Comparison of ENCODE assay signal across 27 cellular contexts in genomic region chr6:674956-675355, GRCh38. TPM values are rescaled to one million over a fixed set of nuclear protein-coding genes. Genes with fewer than 3 reads are reported as not detected.
A peak's percentile ranks its signal among the peaks of the same experiment; 100 is the strongest.
DNase-seq lines count a peak whose midpoint lies in the region; FAIRE-seq and TF ChIP-seq lines count a peak whose summit lies in the region.
"Had no signal": no experiment of that assay in that cellular context is flagged by ENCODE, and none has a peak within 500 bp of the region (broad histone marks: within the 10 kb centered on the region; RNA-seq: fewer than 3 reads in every experiment).

No MANE protein-coding gene starts in this region.

- no peak overlapping the region for H2AFZ ChIP-seq in astrocyte (ENCODE audit: low read depth, low read length)
- no peak overlapping the region for H2AFZ ChIP-seq in trophoblast cell (ENCODE audit: insufficient read depth, low read length, poor library complexity)
- no peak overlapping the region for H2AFZ ChIP-seq in mammary epithelial cell (ENCODE audit: low read depth, low read length)

- DNase-seq in activated CD4-positive, alpha-beta T cell treated with anti-CD3 and anti-CD28 coated beads, Interleukin-2, amount 10 ng/mL, durations not matched to agents 24 days and 14 days, result no peak
- no peak for DNase-seq in activated CD4-positive, alpha-beta T cell treated with anti-CD3 and anti-CD28 coated beads for 48 hours
- DNase-seq in H4 (ENCODE audit: low spot score) (peak; percentile 18), astrocyte (ENCODE audit: low read depth) (no peak), trophoblast cell (no peak), mammary epithelial cell (no peak), NCI-H2196 treated with DMSO at 0.1 percent for 48 hours (lab: John Stamatoyannopoulos, UW; ENCODE audit: unreplicated experiment) (no peak), posterior vena cava (ENCODE audit: low spot score) (no peak)
- DNase-seq: activated B cell treated with CpG ODN at 0.5 μM for 24 hours; body of pancreas; CD4-positive, CD25-positive, alpha-beta regulatory T cell; dorsolateral prefrontal cortex; hypothalamus; midbrain; MM.1S; naive thymus-derived CD4-positive, alpha-beta T cell; NCI-H1436; NCI-H2081 treated with DMSO at 0.1 percent for 48 hours; NCI-H345; SHP77 treated with DMSO at 0.1 percent for 48 hours; stimulated activated CD4-positive, alpha-beta T cell treated with anti-CD3 and anti-CD28 coated beads, Interleukin-2, amount 100 ng/mL, for 24 hours; T-helper 9 cell had no signal

- H3K27ac ChIP-seq in astrocyte (ENCODE audit: low read depth, low read length) (no peak overlapping the region), trophoblast cell (ENCODE audit: low read depth, low read length) (no peak overlapping the region), mammary epithelial cell (ENCODE audit: insufficient read depth, low read depth, low read length) (no peak overlapping the region)
- H3K27ac ChIP-seq: body of pancreas, dorsolateral prefrontal cortex, KMS-11 had no signal

- no peak overlapping the region for H4K91ac ChIP-seq in trophoblast cell (ENCODE audit: low read depth, low read length)

- H4K20me1 ChIP-seq in astrocyte (ENCODE audit: insufficient read depth, low read length) (peaks cover 12% of the 10 kb centered on the region), mammary epithelial cell (ENCODE audit: insufficient read depth, low read length) (no peaks in the 10 kb centered on the region)

- peaks cover 21% of the 10 kb centered on the region for H3K36me3 Mint-ChIP-seq in activated CD4-positive, alpha-beta T cell treated with anti-CD3 and anti-CD28 coated beads, Interleukin-2, amount 10 ng/mL, durations not matched to agents 24 days and 14 days (ENCODE audit: low read depth)
- H3K36me3 Mint-ChIP-seq in astrocyte (ENCODE audit: low read depth, unreplicated experiment), result peaks cover 3% of the 10 kb centered on the region

- no peaks in the 10 kb centered on the region for H3K9me3 ChIP-seq in astrocyte (ENCODE audit: insufficient read depth, low read depth, low read length)
- H3K9me3 ChIP-seq in trophoblast cell (ENCODE audit: insufficient read depth, low read depth, low read length), result no peaks in the 10 kb centered on the region
- H3K9me3 ChIP-seq in mammary epithelial cell (replicated peaks; ENCODE audit: insufficient read depth, low read length), result no peaks in the 10 kb centered on the region
- H3K9me3 ChIP-seq: body of pancreas had no signal

- CTCF ChIA-PET in mammary epithelial cell (lab: Charles Lee; ENCODE audit: low non-redundant PET), result no interaction called here

- H3K79me1 ChIP-seq in trophoblast cell (ENCODE audit: low read length), result no peaks in the 10 kb centered on the region

- H2BK12ac ChIP-seq in trophoblast cell (ENCODE audit: low read length), result no peak overlapping the region

- peaks cover 14% of the 10 kb centered on the region for H3K4me1 Mint-ChIP-seq in activated CD4-positive, alpha-beta T cell treated with anti-CD3 and anti-CD28 coated beads, Interleukin-2, amount 10 ng/mL, durations not matched to agents 24 days and 14 days
- H3K4me1 Mint-ChIP-seq in astrocyte (ENCODE audit: low read depth, unreplicated experiment), result peaks cover 36% of the 10 kb centered on the region

- no CpG with 5 or more reads among the region's 3 CpGs for WGBS in trophoblast cell (ENCODE audit: extremely low coverage, insufficient coverage, insufficient read length)
- 98% methylated on average over 3 of the region's 3 CpGs for WGBS in mammary epithelial cell (ENCODE audit: low coverage, missing lambda C conversion rate)

- H3K14ac ChIP-seq in trophoblast cell (ENCODE audit: low read length), result no peak overlapping the region

- H4K8ac ChIP-seq in trophoblast cell (ENCODE audit: low read depth, low read length), result no peak overlapping the region

- no peak overlapping the region for H2AK5ac ChIP-seq in trophoblast cell (ENCODE audit: low read length)

- no peaks in the 10 kb centered on the region for H3K27me3 Mint-ChIP-seq in activated CD4-positive, alpha-beta T cell treated with anti-CD3 and anti-CD28 coated beads, Interleukin-2, amount 10 ng/mL, durations not matched to agents 24 days and 14 days
- H3K27me3 Mint-ChIP-seq in astrocyte (ENCODE audit: low read depth, unreplicated experiment), result no peaks in the 10 kb centered on the region
- H3K27me3 Mint-ChIP-seq: activated B cell treated with CpG ODN at 0.5 μM for 24 hours; CD4-positive, CD25-positive, alpha-beta regulatory T cell; naive thymus-derived CD4-positive, alpha-beta T cell had no signal

- H3K9ac ChIP-seq in astrocyte (ENCODE audit: low read length), result peak overlapping the region; percentile 17
- H3K9ac ChIP-seq in trophoblast cell (ENCODE audit: low read length), result no peak overlapping the region
- no peak overlapping the region for H3K9ac ChIP-seq in mammary epithelial cell (ENCODE audit: insufficient read depth, low read length)
- H3K9ac ChIP-seq: KMS-11 had no signal

- no peak overlapping the region for H3K23ac ChIP-seq in trophoblast cell (ENCODE audit: low read length)

- peaks cover 8% of the 10 kb centered on the region for H3K4me1 ChIP-seq in astrocyte (ENCODE audit: insufficient read depth, low read length)
- no peaks in the 10 kb centered on the region for H3K4me1 ChIP-seq in trophoblast cell (ENCODE audit: control insufficient read depth in 1 of 2, insufficient read depth in 2 of 2, low read length in 2 of 2)
- H3K4me1 ChIP-seq in mammary epithelial cell (ENCODE audit: insufficient read depth, low read length), result peaks cover 2% of the 10 kb centered on the region
- H3K4me1 ChIP-seq: body of pancreas had no signal

- in situ Hi-C loops in mammary epithelial cell (cut with MboI; ENCODE audit: low sequenced_read_pairs in 2 of 2), result no loop called here

- no peak overlapping the region for H2BK120ac ChIP-seq in trophoblast cell (ENCODE audit: insufficient read depth, low read length, poor library complexity)

- H3K4ac ChIP-seq in trophoblast cell (ENCODE audit: low read depth, low read length), result peak overlapping the region; percentile 47

- dilution Hi-C loops in mammary epithelial cell (cut with HindIII; ENCODE audit: low sequenced_read_pairs), result no loop called here

- H3K18ac ChIP-seq in trophoblast cell (ENCODE audit: low read length), result no peak overlapping the region

- no peaks in the 10 kb centered on the region for H3K27me3 ChIP-seq in astrocyte (ENCODE audit: insufficient read depth, low read length)
- H3K27me3 ChIP-seq in trophoblast cell (ENCODE audit: insufficient read depth, low read length), result no peaks in the 10 kb centered on the region
- no peaks in the 10 kb centered on the region for H3K27me3 ChIP-seq in mammary epithelial cell (ENCODE audit: insufficient read depth, low read length)
- H3K27me3 ChIP-seq: body of pancreas, dorsolateral prefrontal cortex had no signal

- H3K27ac Mint-ChIP-seq in activated CD4-positive, alpha-beta T cell treated with anti-CD3 and anti-CD28 coated beads, Interleukin-2, amount 10 ng/mL, durations not matched to agents 24 days and 14 days, result peak overlapping the region; percentile 55
- peak overlapping the region; percentile 50 for H3K27ac Mint-ChIP-seq in astrocyte (ENCODE audit: unreplicated experiment)
- H3K27ac Mint-ChIP-seq: activated B cell treated with CpG ODN at 0.5 μM for 24 hours had no signal

- H3K36me3 ChIP-seq in astrocyte (ENCODE audit: insufficient read depth, low read length) (no peaks in the 10 kb centered on the region), trophoblast cell (ENCODE audit: control insufficient read depth in 1 of 2, insufficient read depth in 2 of 2, low read length in 2 of 2) (no peaks in the 10 kb centered on the region), mammary epithelial cell (ENCODE audit: insufficient read depth, low read length) (no peaks in the 10 kb centered on the region)

- no peak for TF ChIP-seq CTCF in astrocyte (IDR thresholded peaks at IDR 0.05; ENCODE audit: insufficient read depth, low read depth, low read length)
- no peak for TF ChIP-seq CTCF in mammary epithelial cell (conservative IDR thresholded peaks at IDR 0.05 in 1 of 2, IDR thresholded peaks at IDR 0.05 in 1 of 2; ENCODE audit: extremely low read depth in 1 of 2, insufficient read depth in 1 of 2, low read depth in 1 of 2, low read length in 2 of 2)

- FAIRE-seq in astrocyte (lab: Jason Lieb, UNC), result no peak
- FAIRE-seq: A204.1, GM12892, keratinocyte had no signal

- H3K4me3 ChIP-seq in astrocyte (ENCODE audit: insufficient read depth, low read depth, low read length) (no peak overlapping the region), trophoblast cell (ENCODE audit: low read depth, low read length) (no peak overlapping the region), mammary epithelial cell (replicated peaks in 1 of 3; ENCODE audit: insufficient read depth in 1 of 3, low read depth in 2 of 3, low read length in 3 of 3) (no peak overlapping the region)
- H3K4me3 ChIP-seq: body of pancreas, dorsolateral prefrontal cortex, smooth muscle cell had no signal

- H2BK5ac ChIP-seq in trophoblast cell (ENCODE audit: low read depth, low read length, poor library complexity), result no peak overlapping the region

- H3K9me3 Mint-ChIP-seq in activated CD4-positive, alpha-beta T cell treated with anti-CD3 and anti-CD28 coated beads, Interleukin-2, amount 10 ng/mL, durations not matched to agents 24 days and 14 days, result no peaks in the 10 kb centered on the region
- H3K9me3 Mint-ChIP-seq in astrocyte (ENCODE audit: unreplicated experiment), result peaks cover 2% of the 10 kb centered on the region

- H3K79me2 ChIP-seq in astrocyte (ENCODE audit: insufficient read depth, low read length), result peaks cover 72% of the 10 kb centered on the region
- H3K79me2 ChIP-seq in trophoblast cell (ENCODE audit: control insufficient read depth, insufficient read depth, low read length, poor library complexity), result no peaks in the 10 kb centered on the region
- peaks cover 71% of the 10 kb centered on the region for H3K79me2 ChIP-seq in mammary epithelial cell (ENCODE audit: insufficient read depth, low read length)

- no TSS peak for BruUV-seq in mammary epithelial cell (replicated peaks; lab: Mats Ljungman, UMichigan)

- intact Hi-C loops in activated CD4-positive, alpha-beta T cell treated with anti-CD3 and anti-CD28 coated beads, Interleukin-2, amount 10 ng/mL, durations not matched to agents 24 days and 14 days (cut with micrococcal nuclease), result no loop called here
- intact Hi-C loops in mammary epithelial cell (cut with micrococcal nuclease), result no loop called here
- intact Hi-C loops in posterior vena cava (cut with DNase I), result loop anchor here in 1 of 2 donors (10.0 kb wide), 1 partner anchor 520 kb away; no protein-coding TSS in a partner anchor

- H3K4me3 Mint-ChIP-seq in activated CD4-positive, alpha-beta T cell treated with anti-CD3 and anti-CD28 coated beads, Interleukin-2, amount 10 ng/mL, durations not matched to agents 24 days and 14 days, result peak overlapping the region; percentile 3
- H3K4me3 Mint-ChIP-seq in astrocyte (ENCODE audit: unreplicated experiment), result no peak overlapping the region
- H3K4me3 Mint-ChIP-seq: activated B cell treated with CpG ODN at 0.5 μM for 24 hours; naive thymus-derived CD4-positive, alpha-beta T cell had no signal

- H3K4me2 ChIP-seq in astrocyte (ENCODE audit: low read length), result peak overlapping the region; percentile 33
- no peak overlapping the region for H3K4me2 ChIP-seq in trophoblast cell (ENCODE audit: low read length)
- no peak overlapping the region for H3K4me2 ChIP-seq in mammary epithelial cell (ENCODE audit: insufficient read depth, low read depth, low read length)
- H3K4me2 ChIP-seq: KMS-11, smooth muscle cell had no signal

- no peak overlapping the region for H4K12ac ChIP-seq in trophoblast cell (ENCODE audit: low read depth, low read length)

RNA-seq across cellular contexts. Expression of gene EXOC2, which starts 18.0 kb away (rescaled TPM):
- 43.6 and 44.1 TPM in 2 replicates for total RNA-seq in activated CD4-positive, alpha-beta T cell treated with anti-CD3 and anti-CD28 coated beads, Interleukin-2, amount 10 ng/mL, durations not matched to agents 24 days and 14 days
- total RNA-seq in H4 (2014; rRNA removed; shearing (Covaris generic)), result 57.0 and 62.4 TPM in 2 replicates
- 44.4 and 49.7 TPM in 2 replicates for total RNA-seq in astrocyte
- polyA plus RNA-seq in trophoblast cell (2013), result 16.6 and 16.8 TPM in 2 replicates
- total RNA-seq in mammary epithelial cell, result 10 to 100 TPM; 23.2 to 31.3 TPM
- polyA plus RNA-seq in mammary epithelial cell, result 12.6 TPM
- 32.2 TPM for polyA minus RNA-seq in mammary epithelial cell
- 10 to 100 TPM; 16.7 to 20.5 TPM for total RNA-seq in posterior vena cava

RNA-seq across cellular contexts. Expression of gene HUS1B, which starts 18.1 kb away (rescaled TPM):
- total RNA-seq in activated CD4-positive, alpha-beta T cell treated with anti-CD3 and anti-CD28 coated beads, Interleukin-2, amount 10 ng/mL, durations not matched to agents 24 days and 14 days, result 2.1 and 3.3 TPM in 2 replicates
- total RNA-seq in H4 (2014; rRNA removed; shearing (Covaris generic)), result 2.1 TPM in 1 of 2 replicates, not detected in the other
- total RNA-seq in astrocyte (1.3 and 1.6 TPM in 2 replicates), mammary epithelial cell (1 to 10 TPM; 1.0 to 1.5 TPM), posterior vena cava (1 to 10 TPM; 1.2 to 1.6 TPM)
- 0.44 and 0.49 TPM in 2 replicates for polyA plus RNA-seq in trophoblast cell (2013)
- polyA plus RNA-seq in mammary epithelial cell, result 0.17 TPM
- polyA minus RNA-seq in mammary epithelial cell, result not detected
